Comparison of ENCODE assay signal across 19 cellular contexts in genomic region chr22:38713921-38714320, GRCh38. TPM values are rescaled to one million over a fixed set of nuclear protein-coding genes. Genes with fewer than 3 reads are reported as not detected.
A peak's percentile ranks its signal among the peaks of the same experiment; 100 is the strongest.
DNase-seq lines count a peak whose midpoint lies in the region; ATAC-seq and TF ChIP-seq lines count a peak whose summit lies in the region.
"Had no signal": no experiment of that assay in that cellular context is flagged by ENCODE, and none has a peak within 500 bp of the region (broad histone marks: within the 10 kb centered on the region; RNA-seq: fewer than 3 reads in every experiment).

No MANE protein-coding gene starts in this region.

- H3K27me3 ChIP-seq in Loucy (ENCODE audit: insufficient read depth, low read length, poor library complexity, severe bottlenecking) = no peaks in the 10 kb centered on the region
- no peaks in the 10 kb centered on the region for H3K27me3 ChIP-seq in psoas muscle (ENCODE audit: insufficient read depth in 3 of 3, low read length in 2 of 3)

- ATAC-seq in psoas muscle (no peak), HG03097 (IDR thresholded peaks at IDR 0.05; ENCODE audit: low FRiP score, unreplicated experiment) (no peak)
- ATAC-seq: A549 had no signal

- 70 to 87% (median 74%) methylated on average over 8 of the region's 8 CpGs for WGBS in psoas muscle, 3 donors
- WGBS in lower leg skin, 2 donors = 88% methylated on average over 8 of the region's 8 CpGs

- no peak for TF ChIP-seq POLR2A in lower leg skin (IDR thresholded peaks at IDR 0.05)

- H3K79me2 ChIP-seq in Loucy (ENCODE audit: insufficient read depth, low read length) = peaks cover 75% of the 10 kb centered on the region

- H4K20me1 ChIP-seq in Loucy (ENCODE audit: insufficient read depth, low read length, poor library complexity, severe bottlenecking) = peaks cover 61% of the 10 kb centered on the region

- H3K9me3 Mint-ChIP-seq in activated CD4-positive, alpha-beta memory T cell treated with anti-CD3 and anti-CD28 coated beads for 36 hours = no peaks in the 10 kb centered on the region
- H3K9me3 Mint-ChIP-seq in activated CD4-positive, alpha-beta memory T cell treated with anti-CD3 and anti-CD28 coated beads, Interleukin-2, amount 10 ng/mL, durations not matched to agents 7 days and 5 days = no peaks in the 10 kb centered on the region

- no peaks in the 10 kb centered on the region for H3F3A ChIP-seq in Loucy (ENCODE audit: low read depth)

- CTCF ChIA-PET in activated CD4-positive, alpha-beta memory T cell treated with anti-CD3 and anti-CD28 coated beads for 36 hours (lab: Charles Lee) = interaction anchor here (1.3 kb wide), 1 partner anchor 11 kb away, joined by 7 read pairs; no protein-coding TSS in a partner anchor
- CTCF ChIA-PET in activated CD4-positive, alpha-beta memory T cell treated with anti-CD3 and anti-CD28 coated beads, Interleukin-2, amount 10 ng/mL, durations not matched to agents 7 days and 5 days (lab: Charles Lee) = interaction anchor here (1.0 kb wide), 1 partner anchor 11 kb away, joined by 3 read pairs; no protein-coding TSS in a partner anchor

- peak overlapping the region; percentile 57 for H3K27ac Mint-ChIP-seq in activated CD4-positive, alpha-beta memory T cell treated with anti-CD3 and anti-CD28 coated beads for 36 hours
- H3K27ac Mint-ChIP-seq in activated CD4-positive, alpha-beta memory T cell treated with anti-CD3 and anti-CD28 coated beads, Interleukin-2, amount 10 ng/mL, durations not matched to agents 7 days and 5 days = no peak overlapping the region

- H3K4me1 ChIP-seq in Loucy (ENCODE audit: insufficient read depth, low read length, poor library complexity, severe bottlenecking) (peaks cover 50% of the 10 kb centered on the region), psoas muscle (peaks cover 49% of the 10 kb centered on the region)

- no peaks in the 10 kb centered on the region for H3K9me2 ChIP-seq in Loucy (replicated peaks; ENCODE audit: low read depth, low read length)
- H3K9me2 ChIP-seq: SK-N-SH had no signal

- H3K36me3 ChIP-seq in Loucy (ENCODE audit: insufficient read depth, low read length) (peaks cover 40% of the 10 kb centered on the region; the same call in 1 of the 2 replicates), psoas muscle (ENCODE audit: insufficient read depth in 1 of 2, low read depth in 1 of 2) (peaks cover 0 to 60% of the 10 kb centered on the region in 2 donors)

- H3K4me1 Mint-ChIP-seq in activated CD4-positive, alpha-beta memory T cell treated with anti-CD3 and anti-CD28 coated beads for 36 hours (ENCODE audit: low read depth) = peaks cover 48% of the 10 kb centered on the region
- H3K4me1 Mint-ChIP-seq in activated CD4-positive, alpha-beta memory T cell treated with anti-CD3 and anti-CD28 coated beads, Interleukin-2, amount 10 ng/mL, durations not matched to agents 7 days and 5 days = peaks cover 48% of the 10 kb centered on the region

- no peaks in the 10 kb centered on the region for H3K27me3 Mint-ChIP-seq in activated CD4-positive, alpha-beta memory T cell treated with anti-CD3 and anti-CD28 coated beads for 36 hours
- H3K27me3 Mint-ChIP-seq in activated CD4-positive, alpha-beta memory T cell treated with anti-CD3 and anti-CD28 coated beads, Interleukin-2, amount 10 ng/mL, durations not matched to agents 7 days and 5 days = no peaks in the 10 kb centered on the region

- peak overlapping the region; percentile 39 for H3K4me2 ChIP-seq in Loucy (ENCODE audit: low read depth, low read length, poor library complexity, severe bottlenecking)
- H3K4me2 ChIP-seq: A549, PC-9, SK-N-SH had no signal

- H3K4me3 ChIP-seq in Loucy (ENCODE audit: low read length, poor library complexity, severe bottlenecking) (peak overlapping the region; percentile 13), psoas muscle (no peak overlapping the region), lower leg skin (ENCODE audit: low read depth, poor library complexity, severe bottlenecking) (no peak overlapping the region)
- H3K4me3 ChIP-seq: A549, PC-9, skin epidermis had no signal

- H3K9me3 ChIP-seq in Loucy (ENCODE audit: insufficient read depth, low read depth, low read length) (no peaks in the 10 kb centered on the region), psoas muscle (no peaks in the 10 kb centered on the region)
- H3K9me3 ChIP-seq: A549, SK-N-SH had no signal

- POLR2A ChIA-PET in activated CD4-positive, alpha-beta memory T cell treated with anti-CD3 and anti-CD28 coated beads for 36 hours (lab: Charles Lee) = interaction anchor here (1.7 kb wide), 1 partner anchor 20 kb away, joined by 4 read pairs; no protein-coding TSS in a partner anchor
- POLR2A ChIA-PET in activated CD4-positive, alpha-beta memory T cell treated with anti-CD3 and anti-CD28 coated beads, Interleukin-2, amount 10 ng/mL, durations not matched to agents 7 days and 5 days (lab: Charles Lee) = interaction anchor here (2.3 kb wide), 1 partner anchor 19 kb away, joined by 17 read pairs; no protein-coding TSS in a partner anchor

- H3K9ac ChIP-seq in Loucy (ENCODE audit: low read depth, low read length, poor library complexity, severe bottlenecking) = peak overlapping the region; percentile 15
- H3K9ac ChIP-seq: parathyroid adenoma, SK-N-SH had no signal

- intact Hi-C loops in activated CD4-positive, alpha-beta memory T cell treated with anti-CD3 and anti-CD28 coated beads for 36 hours (cut with micrococcal nuclease) = no loop called here
- intact Hi-C loops in psoas muscle (cut with DNase I) = no loop called here
- intact Hi-C loops in lower leg skin (cut with DNase I; ENCODE audit: low total_unique reads) = no loop called here

- peak overlapping the region; percentile 55 for H3K27ac ChIP-seq in psoas muscle
- H3K27ac ChIP-seq: A549, C4-2B, parathyroid adenoma, PC-9, skin epidermis had no signal

- TF ChIP-seq CTCF in Loucy (conservative IDR thresholded peaks at IDR 0.05; ENCODE audit: low read length) = no peak
- TF ChIP-seq CTCF in psoas muscle (IDR thresholded peaks at IDR 0.05) = no peak
- no peak for TF ChIP-seq CTCF in lower leg skin (IDR thresholded peaks at IDR 0.05)

- no peak overlapping the region for H2AFZ ChIP-seq in Loucy (ENCODE audit: low read length)
- H2AFZ ChIP-seq: parathyroid adenoma, PC-9 had no signal

- H3K36me3 Mint-ChIP-seq in activated CD4-positive, alpha-beta memory T cell treated with anti-CD3 and anti-CD28 coated beads for 36 hours = peaks cover 43% of the 10 kb centered on the region
- H3K36me3 Mint-ChIP-seq in activated CD4-positive, alpha-beta memory T cell treated with anti-CD3 and anti-CD28 coated beads, Interleukin-2, amount 10 ng/mL, durations not matched to agents 7 days and 5 days (ENCODE audit: low read depth) = peaks cover 71% of the 10 kb centered on the region

- H3K4me3 Mint-ChIP-seq in activated CD4-positive, alpha-beta memory T cell treated with anti-CD3 and anti-CD28 coated beads for 36 hours = no peak overlapping the region
- no peak overlapping the region for H3K4me3 Mint-ChIP-seq in activated CD4-positive, alpha-beta memory T cell treated with anti-CD3 and anti-CD28 coated beads, Interleukin-2, amount 10 ng/mL, durations not matched to agents 7 days and 5 days

- no peak for DNase-seq in activated CD4-positive, alpha-beta memory T cell treated with anti-CD3 and anti-CD28 coated beads for 36 hours
- no peak for DNase-seq in activated CD4-positive, alpha-beta memory T cell treated with anti-CD3 and anti-CD28 coated beads, Interleukin-2, amount 10 ng/mL, durations not matched to agents 7 days and 5 days
- DNase-seq in left kidney (ENCODE audit: low read depth, low spot score) (peak; percentile 54), psoas muscle (peak in 1 of 2 donors; percentile 28), lower leg skin (ENCODE audit: low spot score in 2 of 2) (no peak), COLO668 (lab: John Stamatoyannopoulos, UW; ENCODE audit: unreplicated experiment) (no peak)
- DNase-seq: activated gamma-delta T cell, cortex of kidney, MV-4-11, NCI-H2029, NCI-H748 treated with DMSO at 0.1 percent for 48 hours, PC-9, SK-N-SH had no signal

RNA-seq across cellular contexts. Expression of gene GTPBP1, which starts 8.2 kb away (rescaled TPM):
- total RNA-seq in activated CD4-positive, alpha-beta memory T cell treated with anti-CD3 and anti-CD28 coated beads for 36 hours = 10 to 100 TPM; 95.4 to 98.1 TPM
- 100 to 1,000 TPM; 111 to 114 TPM for total RNA-seq in activated CD4-positive, alpha-beta memory T cell treated with anti-CD3 and anti-CD28 coated beads, Interleukin-2, amount 10 ng/mL, durations not matched to agents 7 days and 5 days
- 10 to 100 TPM; 19.3 to 46.1 (median 41.1) TPM for total RNA-seq in psoas muscle
- 10 to 100 TPM; 16.4 to 24.3 (median 17.4) TPM for polyA plus RNA-seq in psoas muscle
- 10 to 100 TPM; 53.1 to 79.9 (median 72.7) TPM for total RNA-seq in lower leg skin

RNA-seq across cellular contexts. Expression of gene JOSD1, which starts 13.2 kb away (rescaled TPM):
- 10 to 100 TPM; 71.8 to 78.4 TPM for total RNA-seq in activated CD4-positive, alpha-beta memory T cell treated with anti-CD3 and anti-CD28 coated beads for 36 hours
- 100 to 1,000 TPM; 109 to 111 TPM for total RNA-seq in activated CD4-positive, alpha-beta memory T cell treated with anti-CD3 and anti-CD28 coated beads, Interleukin-2, amount 10 ng/mL, durations not matched to agents 7 days and 5 days
- total RNA-seq in psoas muscle = 10 to 100 TPM; 16.7 to 27.6 (median 24.4) TPM
- 10 to 100 TPM; 14.3 to 58.5 (median 37.5) TPM for polyA plus RNA-seq in psoas muscle
- total RNA-seq in lower leg skin = 10 to 100 TPM; 52.0 to 90.6 (median 68.0) TPM

RNA-seq across cellular contexts. Expression of gene TOMM22, which starts 32.2 kb away (rescaled TPM):
- total RNA-seq in activated CD4-positive, alpha-beta memory T cell treated with anti-CD3 and anti-CD28 coated beads for 36 hours = 100 to 1,000 TPM; 122 to 128 TPM
- total RNA-seq in activated CD4-positive, alpha-beta memory T cell treated with anti-CD3 and anti-CD28 coated beads, Interleukin-2, amount 10 ng/mL, durations not matched to agents 7 days and 5 days = 10 to 100 TPM; 60.4 to 63.0 TPM
- total RNA-seq in psoas muscle (10 to 100 TPM; 56.9 to 80.7 (median 64.5) TPM), lower leg skin (10 to 100 TPM; 24.8 to 42.2 (median 34.5) TPM)
- polyA plus RNA-seq in psoas muscle = 100 to 1,000 TPM in 1 of 3 donors, 10 to 100 TPM in 2; 39.5 to 125 (median 74.7) TPM

RNA-seq across cellular contexts. Expression of gene SUN2, which starts 41.9 kb away (rescaled TPM):
- 100 to 1,000 TPM; 159 to 168 TPM for total RNA-seq in activated CD4-positive, alpha-beta memory T cell treated with anti-CD3 and anti-CD28 coated beads for 36 hours
- total RNA-seq in activated CD4-positive, alpha-beta memory T cell treated with anti-CD3 and anti-CD28 coated beads, Interleukin-2, amount 10 ng/mL, durations not matched to agents 7 days and 5 days = 100 to 1,000 TPM; 498 to 500 TPM
- total RNA-seq in psoas muscle (100 to 1,000 TPM in 3 of 4 donors, 10 to 100 TPM in 1; 57.6 to 152 (median 106) TPM), lower leg skin (100 to 1,000 TPM; 231 to 344 (median 282) TPM)
- 100 to 1,000 TPM in 1 of 3 donors, 10 to 100 TPM in 2; 64.9 to 142 (median 93.6) TPM for polyA plus RNA-seq in psoas muscle

RNA-seq across cellular contexts. Expression of gene CBY1, which starts 57.5 kb away (rescaled TPM):
- total RNA-seq in activated CD4-positive, alpha-beta memory T cell treated with anti-CD3 and anti-CD28 coated beads for 36 hours = 10 to 100 TPM in 1 of 2 experiments, 1 to 10 TPM in 1; 9.8 to 14.6 TPM
- total RNA-seq in activated CD4-positive, alpha-beta memory T cell treated with anti-CD3 and anti-CD28 coated beads, Interleukin-2, amount 10 ng/mL, durations not matched to agents 7 days and 5 days = 10 to 100 TPM in 1 of 2 experiments, 1 to 10 TPM in 1; 9.5 to 11.0 TPM
- 10 to 100 TPM; 15.4 to 22.9 (median 16.5) TPM for total RNA-seq in psoas muscle
- polyA plus RNA-seq in psoas muscle = 10 to 100 TPM; 22.8 to 39.5 (median 24.5) TPM
- total RNA-seq in lower leg skin = 10 to 100 TPM; 16.6 to 26.6 (median 22.1) TPM
